In the genomic region with DNA sequence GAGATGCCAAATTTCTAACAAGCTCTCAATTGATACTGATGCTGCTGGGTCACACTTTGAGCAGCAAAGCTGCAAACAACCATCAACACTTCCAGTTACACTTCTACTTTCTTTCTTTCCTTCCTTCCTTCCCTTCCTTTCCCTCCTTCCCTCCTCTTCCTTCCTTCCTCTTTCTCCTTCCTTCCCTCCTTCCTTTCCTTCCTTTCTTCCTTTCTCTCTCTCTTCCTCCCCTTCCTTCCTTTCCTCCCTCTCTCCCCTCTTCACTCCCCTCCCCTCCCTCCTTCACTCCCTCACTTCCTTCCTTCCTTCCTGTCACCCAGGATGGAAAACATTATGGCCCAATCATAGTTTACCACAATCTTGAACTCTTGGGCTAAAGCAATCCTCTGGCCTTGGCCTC, we compare ENCODE assay signal across 3 cellular contexts.
TF ChIP-seq lines count a peak whose summit lies in the region.

No MANE protein-coding gene starts in this region.

TF ChIP-seq in HepG2, 621 proteins besides CTCF, POLR2A, EP300 and RAD21:
- TF ChIP-seq ELF1 (CRISPR knock-in tag; IDR thresholded peaks at IDR 0.05), result no peak
- TF ChIP-seq FOXP1 (IDR thresholded peaks at IDR 0.05), result no peak
- no peak for TF ChIP-seq FOXP1 (CRISPR knock-in tag; IDR thresholded peaks at IDR 0.05)
- peak; percentile 74 for TF ChIP-seq PCBP2 (optimal IDR thresholded peaks at IDR 0.05; ENCODE audit: low read depth, low read length, poor library complexity, severe bottlenecking)

TF ChIP-seq in HEK293, 187 proteins besides CTCF, POLR2A, EP300 and RAD21:
- TF ChIP-seq ZNF311 (tag by site-specific recombination; IDR thresholded peaks at IDR 0.05; ENCODE audit: borderline replicate concordance) (no peak), ZBTB20 (tag by site-specific recombination; IDR thresholded peaks at IDR 0.05) (no peak), IKZF3 (tag by site-specific recombination; IDR thresholded peaks at IDR 0.05) (no peak), ZNF366 (tag by site-specific recombination; conservative IDR thresholded peaks at IDR 0.05) (peak; percentile 87), ZNF473 (tag by site-specific recombination; IDR thresholded peaks at IDR 0.05) (no peak), ZNF747 (tag by site-specific recombination; IDR thresholded peaks at IDR 0.05) (no peak), PRDM1 (tag by site-specific recombination; IDR thresholded peaks at IDR 0.05) (peak; percentile 65; the same call in 1 of the 2 replicates), ZNF202 (tag by site-specific recombination; IDR thresholded peaks at IDR 0.05; ENCODE audit: borderline replicate concordance) (no peak), ZNF391 (tag by site-specific recombination; IDR thresholded peaks at IDR 0.05; ENCODE audit: borderline replicate concordance, low read depth) (no peak)

TF ChIP-seq in K562, 482 proteins besides CTCF, POLR2A, EP300 and RAD21:
- TF ChIP-seq, protein P1, sequence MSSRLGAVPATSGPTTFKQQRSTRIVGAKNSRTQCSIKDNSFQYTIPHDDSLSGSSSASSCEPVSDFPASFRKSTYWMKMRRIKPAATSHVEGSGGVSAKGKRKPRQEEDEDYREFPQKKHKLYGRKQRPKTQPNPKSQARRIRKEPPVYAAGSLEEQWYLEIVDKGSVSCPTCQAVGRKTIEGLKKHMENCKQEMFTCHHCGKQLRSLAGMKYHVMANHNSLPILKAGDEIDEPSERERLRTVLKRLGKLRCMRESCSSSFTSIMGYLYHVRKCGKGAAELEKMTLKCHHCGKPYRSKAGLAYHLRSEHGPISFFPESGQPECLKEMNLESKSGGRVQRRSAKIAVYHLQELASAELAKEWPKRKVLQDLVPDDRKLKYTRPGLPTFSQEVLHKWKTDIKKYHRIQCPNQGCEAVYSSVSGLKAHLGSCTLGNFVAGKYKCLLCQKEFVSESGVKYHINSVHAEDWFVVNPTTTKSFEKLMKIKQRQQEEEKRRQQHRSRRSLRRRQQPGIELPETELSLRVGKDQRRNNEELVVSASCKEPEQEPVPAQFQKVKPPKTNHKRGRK (tag; IDR thresholded peaks at IDR 0.05), result peak; percentile 61
- TF ChIP-seq, protein P2, sequence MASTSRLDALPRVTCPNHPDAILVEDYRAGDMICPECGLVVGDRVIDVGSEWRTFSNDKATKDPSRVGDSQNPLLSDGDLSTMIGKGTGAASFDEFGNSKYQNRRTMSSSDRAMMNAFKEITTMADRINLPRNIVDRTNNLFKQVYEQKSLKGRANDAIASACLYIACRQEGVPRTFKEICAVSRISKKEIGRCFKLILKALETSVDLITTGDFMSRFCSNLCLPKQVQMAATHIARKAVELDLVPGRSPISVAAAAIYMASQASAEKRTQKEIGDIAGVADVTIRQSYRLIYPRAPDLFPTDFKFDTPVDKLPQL (IDR thresholded peaks at IDR 0.05; ENCODE audit: extremely low read depth, insufficient read length), result no peak
- no peak for TF ChIP-seq PCBP2 (IDR thresholded peaks at IDR 0.05; ENCODE audit: low read depth, low read length, poor library complexity, severe bottlenecking)
